Comparison of ENCODE assay signal across 7 cellular contexts in genomic region chr17:80034977-80035686, GRCh38. TPM values are rescaled to one million over a fixed set of nuclear protein-coding genes. Genes with fewer than 3 reads are reported as not detected.
DNase-seq lines count a peak whose midpoint lies in the region; ATAC-seq and TF ChIP-seq lines count a peak whose summit lies in the region.

No MANE protein-coding gene starts in this region.

- peaks cover 8% of the 10 kb centered on the region; the same call in 1 of the 2 replicates for H3K27me3 ChIP-seq in KMS-11 (ENCODE audit: insufficient read depth, low read depth)
- no peaks in the 10 kb centered on the region for H3K27me3 ChIP-seq in fibroblast of lung (ENCODE audit: control insufficient read depth, insufficient read depth, low read length)
- H3K27me3 ChIP-seq in neuron (ENCODE audit: insufficient read depth, low read length) = no peaks in the 10 kb centered on the region

- H3K27ac ChIP-seq in KMS-11 = no peak overlapping the region
- peak overlapping the region; percentile 64 for H3K27ac ChIP-seq in fibroblast of lung (ENCODE audit: insufficient read depth, low read length)

- H3K4me2 ChIP-seq in KMS-11 = peak overlapping the region; percentile 83
- peak overlapping the region; percentile 82 for H3K4me2 ChIP-seq in fibroblast of lung (ENCODE audit: extremely low read depth, insufficient read depth, low read length)

- H3K9ac ChIP-seq in KMS-11 (peak overlapping the region; percentile 28; the same call in 1 of the 2 replicates), fibroblast of lung (ENCODE audit: insufficient read depth, low read length) (peak overlapping the region; percentile 67)

- ATAC-seq in GM18502 (IDR thresholded peaks at IDR 0.05; ENCODE audit: poor library complexity, unreplicated experiment) = peak; percentile 10

- H2AFZ ChIP-seq in KMS-11 (ENCODE audit: low read depth) (peak overlapping the region; percentile 67; the same call in 1 of the 2 replicates), fibroblast of lung (ENCODE audit: low read length) (no peak overlapping the region), neuron (ENCODE audit: low read depth, low read length) (no peak overlapping the region)

- H3K4me3 ChIP-seq in KMS-11 (IDR thresholded peaks at IDR 0.05; ENCODE audit: insufficient read depth, low read depth, low read length) = no peak overlapping the region
- H3K4me3 ChIP-seq in fibroblast of lung (replicated peaks in 1 of 4; ENCODE audit: control extremely low read depth in 1 of 4, insufficient read depth in 1 of 4, low read depth in 3 of 4, low read length in 4 of 4) = peak overlapping the region; percentile 56 to 83 (median 72)
- peak overlapping the region; percentile 62 for H3K4me3 ChIP-seq in neuron (ENCODE audit: low read length)

- DNase-seq in activated T-cell treated with anti-CD3 and anti-CD28 coated beads for 48 hours (ENCODE audit: low read depth) (peak; percentile 10), fibroblast of lung (ENCODE audit: low read depth in 2 of 2) (peak; percentile 42 to 43), cortex of kidney (lab: John Stamatoyannopoulos, UW) (no peak), ecto neural progenitor cell (ENCODE audit: low spot score) (no peak)

- H3K79me2 ChIP-seq in KMS-11 (ENCODE audit: insufficient read depth, low read depth) (no peaks in the 10 kb centered on the region), fibroblast of lung (ENCODE audit: control insufficient read depth, insufficient read depth, low read length) (peaks cover 6% of the 10 kb centered on the region)

- TF ChIP-seq CTCF in KMS-11 (conservative IDR thresholded peaks at IDR 0.05; ENCODE audit: low read depth, low read length) = no peak
- TF ChIP-seq CTCF in fibroblast of lung (conservative IDR thresholded peaks at IDR 0.05 in 1 of 2, IDR thresholded peaks at IDR 0.05 in 1 of 2; ENCODE audit: low read depth in 1 of 2, low read length in 2 of 2) = no peak

- H3K9me3 ChIP-seq in fibroblast of lung (ENCODE audit: control insufficient read depth, insufficient read depth, low read depth, low read length) (no peaks in the 10 kb centered on the region), neuron (ENCODE audit: low read length) (peaks cover 3% of the 10 kb centered on the region)

- peaks cover 26% of the 10 kb centered on the region for H3K4me1 ChIP-seq in KMS-11 (ENCODE audit: low read depth, poor library complexity, severe bottlenecking)
- H3K4me1 ChIP-seq in fibroblast of lung (ENCODE audit: control insufficient read depth, extremely low read depth, insufficient read depth, low read length) = peaks cover 2% of the 10 kb centered on the region
- H3K4me1 ChIP-seq in neuron (ENCODE audit: insufficient read depth, low read length) = peaks cover 28% of the 10 kb centered on the region

- H3K36me3 ChIP-seq in KMS-11 (ENCODE audit: insufficient read depth) (no peaks in the 10 kb centered on the region), fibroblast of lung (ENCODE audit: control insufficient read depth, insufficient read depth, low read length) (no peaks in the 10 kb centered on the region), neuron (ENCODE audit: insufficient read depth, low read length) (peaks cover 3% of the 10 kb centered on the region)

- H4K20me1 ChIP-seq in KMS-11 (ENCODE audit: insufficient read depth) (no peaks in the 10 kb centered on the region), fibroblast of lung (ENCODE audit: control insufficient read depth, extremely low read depth, insufficient read depth, low read length) (no peaks in the 10 kb centered on the region)

RNA-seq across cellular contexts. Expression of gene TBC1D16, which starts 0.5 kb away (rescaled TPM):
- total RNA-seq in fibroblast of lung = 26.2 and 30.4 TPM in 2 replicates
- polyA plus RNA-seq in fibroblast of lung = 8.3 and 10.2 TPM in 2 replicates
- polyA plus RNA-seq in fibroblast of lung (2012) = 15.0 and 19.1 TPM in 2 replicates
- 42.7 and 49.3 TPM in 2 replicates for polyA minus RNA-seq in fibroblast of lung (ENCODE audit: low replicate concordance)

RNA-seq across cellular contexts. Expression of gene CCDC40, which starts 1.3 kb away (rescaled TPM):
- total RNA-seq in fibroblast of lung = 1.5 and 2.1 TPM in 2 replicates
- 0.53 and 0.96 TPM in 2 replicates for polyA plus RNA-seq in fibroblast of lung
- 1.9 and 2.6 TPM in 2 replicates for polyA plus RNA-seq in fibroblast of lung (2012)
- polyA minus RNA-seq in fibroblast of lung (ENCODE audit: low replicate concordance) = 0.20 and 0.26 TPM in 2 replicates

Comparison
In these comparisons a context has a peak if more than half of its experiments do, and no peak if none do; other contexts are left out.
1. DNase-seq: peak in activated T-cell treated with anti-CD3 and anti-CD28 coated beads for 48 hours (single experiment) and fibroblast of lung (2 of 2); none in cortex of kidney (single experiment) and ecto neural progenitor cell (single experiment).